ENCODE assay signal across 10 cellular contexts in the genomic region with DNA sequence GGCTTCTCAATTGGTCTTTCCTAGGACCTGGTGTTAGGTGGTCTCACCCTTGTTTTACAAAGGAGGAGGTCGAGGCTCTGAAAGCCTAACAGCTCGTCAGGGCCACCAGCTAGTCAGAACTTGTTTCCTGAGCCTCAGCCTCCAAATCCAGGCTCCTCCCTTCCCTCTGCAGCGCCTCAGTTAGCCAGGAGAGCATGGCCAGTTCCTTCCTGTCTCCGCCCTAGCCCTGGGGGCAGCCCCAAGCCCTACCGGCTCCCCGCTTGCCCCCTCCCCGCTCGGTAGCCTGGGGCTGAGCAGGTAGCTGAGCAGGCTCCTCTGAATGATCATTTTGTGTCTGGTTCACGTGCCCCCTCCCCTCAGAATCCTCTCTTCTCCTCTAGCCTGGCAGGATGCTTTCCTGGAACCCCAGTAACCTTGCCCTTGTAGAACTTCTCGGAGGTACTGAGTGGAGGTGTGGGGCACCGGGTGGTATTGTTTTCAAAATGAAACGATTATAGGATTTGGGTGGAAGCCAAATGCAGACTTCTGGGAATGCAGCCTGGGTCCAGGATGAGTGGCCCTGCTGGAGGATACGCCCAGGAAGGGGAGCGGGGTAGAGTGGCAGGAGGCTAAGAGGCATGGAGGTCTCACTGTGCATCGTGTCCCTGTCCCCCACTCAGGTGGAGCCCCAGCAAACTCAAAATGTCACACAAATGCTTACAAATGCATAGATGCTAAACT.
A peak's percentile ranks its signal among the peaks of the same experiment; 100 is the strongest.
DNase-seq lines count a peak whose midpoint lies in the region; ATAC-seq, FAIRE-seq and TF ChIP-seq lines count a peak whose summit lies in the region.
"Had no signal": no experiment of that assay in that cellular context is flagged by ENCODE, and none has a peak within 500 bp of the region (broad histone marks: within the 10 kb centered on the region; RNA-seq: fewer than 3 reads in every experiment).

No MANE protein-coding gene starts in this region.

- no peak overlapping the region for H4K8ac ChIP-seq in H1 (ENCODE audit: extremely low read depth, insufficient read depth, low read length)

- DNase-seq in heart right ventricle, result no peak
- no peak for DNase-seq in cardiac septum (ENCODE audit: low spot score)
- no peak for DNase-seq in H1 (ENCODE audit: low read depth in 1 of 2, low spot score in 2 of 2)
- DNase-seq in neural crest cell (ENCODE audit: low read depth, low spot score), result no peak
- DNase-seq in uterus, result no peak
- DNase-seq in HCEC 1CT, result no peak
- DNase-seq in GM12891 (ENCODE audit: insufficient read length, low spot score), result no peak
- no peak for DNase-seq in germinal center (ENCODE audit: low spot score)
- DNase-seq: activated CD4-positive, alpha-beta T cell treated with anti-CD3 and anti-CD28 coated beads for 1 hour; SHP77 had no signal

- no peaks in the 10 kb centered on the region for H3K79me2 ChIP-seq in H1 (ENCODE audit: control insufficient read depth in 1 of 2, insufficient read depth in 2 of 2, low read length in 2 of 2)

- H2BK5ac ChIP-seq in H1 (ENCODE audit: low read depth, low read length), result no peak overlapping the region

- H3K9me3 ChIP-seq in heart right ventricle (no peaks in the 10 kb centered on the region), H1 (ENCODE audit: insufficient read depth in 2 of 2, low read depth in 1 of 2, low read length in 1 of 2) (no peaks in the 10 kb centered on the region), uterus (no peaks in the 10 kb centered on the region)

- no peak overlapping the region for H3K4ac ChIP-seq in H1 (replicated peaks; ENCODE audit: insufficient read length, low read depth, low read length)

- H2AFZ ChIP-seq in H1 (ENCODE audit: low read length), result no peak overlapping the region

- 50 to 61% methylated on average over 15 of the region's 15 CpGs for WGBS in heart right ventricle, 2 donors
- WGBS in H1 (ENCODE audit: extremely low coverage in 1 of 2, insufficient coverage in 1 of 2, insufficient read length in 1 of 2, insufficient replicate concordance in 2 of 2, low coverage in 1 of 2, low lambda C conversion rate in 2 of 2, missing lambda C conversion rate in 1 of 2), 2 experiments, result 81% methylated on average over 13 of the region's 15 CpGs; no CpG with 5 or more reads in 1 of the 2 experiments

- no peaks in the 10 kb centered on the region for H3K9me3 Mint-ChIP-seq in neural crest cell

- FAIRE-seq in H1 (lab: Jason Lieb, UNC) (no peak), GM12891 (lab: Jason Lieb, UNC) (no peak)

- H3K23ac ChIP-seq in H1 (ENCODE audit: insufficient read length), result no peak overlapping the region

- intact Hi-C loops in heart right ventricle (cut with DNase I) (no loop called here), cardiac septum (cut with DNase I) (no loop called here), uterus (cut with DNase I; ENCODE audit: low total_unique reads) (no loop called here)

- H3K79me1 ChIP-seq in H1 (ENCODE audit: low read depth, low read length), result no peaks in the 10 kb centered on the region

- H3K27ac ChIP-seq in heart right ventricle, result peak overlapping the region in 9 of 10 donors; percentile 13 to 95 (median 69)
- no peak overlapping the region for H3K27ac ChIP-seq in H1 (ENCODE audit: low read depth, low read length)
- H3K27ac ChIP-seq in uterus, result peak overlapping the region; percentile 10 to 38

- no peak overlapping the region for H4K5ac ChIP-seq in H1 (ENCODE audit: insufficient read length, low read depth, low read length)

- no peak overlapping the region for H2BK15ac ChIP-seq in H1 (ENCODE audit: low read length)

- H3K27ac Mint-ChIP-seq in neural crest cell (ENCODE audit: unreplicated experiment), result peak overlapping the region; percentile 44

- peaks cover 3% of the 10 kb centered on the region for H3K36me3 Mint-ChIP-seq in neural crest cell (ENCODE audit: low read depth)

- peaks cover 32% of the 10 kb centered on the region for H3K27me3 Mint-ChIP-seq in neural crest cell (ENCODE audit: low read depth)

- TF ChIP-seq EP300 in H1 (IDR thresholded peaks at IDR 0.05; ENCODE audit: borderline replicate concordance in 1 of 2, low read depth in 2 of 2, low read length in 2 of 2), result no peak

- H3K27me3 ChIP-seq in heart right ventricle (no peaks in the 10 kb centered on the region), H1 (replicated peaks in 1 of 4; ENCODE audit: control insufficient read depth in 3 of 4, extremely low read depth in 1 of 4, insufficient read depth in 3 of 4, low read length in 3 of 4) (peaks cover 32 to 68% (median 63%) of the 10 kb centered on the region in 4 experiments), uterus (no peaks in the 10 kb centered on the region)

- peaks cover 40 to 60% of the 10 kb centered on the region in 2 experiments for H4K20me1 ChIP-seq in H1 (replicated peaks in 1 of 2; ENCODE audit: control insufficient read depth in 1 of 2, insufficient read depth in 2 of 2, low read length in 2 of 2)

- H2BK120ac ChIP-seq in H1 (replicated peaks; ENCODE audit: low read depth, low read length), result no peak overlapping the region

- 0 out of 4 replicates have a peak overlapping the region, but pooled peaks of 1 of the 2 experiments have one; percentile 25 for H3K4me2 ChIP-seq in H1 (ENCODE audit: insufficient read depth in 1 of 2, low read depth in 2 of 2, low read length in 2 of 2)

- H3K4me3 ChIP-seq in heart right ventricle (no peak overlapping the region), H1 (ENCODE audit: extremely low read depth in 1 of 4, insufficient read depth in 2 of 4, low read depth in 3 of 4, low read length in 4 of 4) (no peak overlapping the region), uterus (no peak overlapping the region)

- POLR2A ChIA-PET in H1 (lab: Charles Lee; ENCODE audit: partially characterized antibody), result interaction anchor here (1.6 to 2.5 kb wide), 2 partner anchors 8 to 17 kb away, joined by 9 to 12 read pairs; no protein-coding TSS in a partner anchor

- no peak for TF ChIP-seq RAD21 in H1 (IDR thresholded peaks at IDR 0.05 in 1 of 2, conservative IDR thresholded peaks at IDR 0.05 in 1 of 2; ENCODE audit: low read depth in 2 of 2, low read length in 2 of 2)

- H2BK20ac ChIP-seq in H1 (ENCODE audit: low read length), result no peak overlapping the region

- peaks cover 39 to 93% (median 76%) of the 10 kb centered on the region in 9 donors for H3K4me1 ChIP-seq in heart right ventricle
- H3K4me1 ChIP-seq in H1 (replicated peaks in 1 of 4; ENCODE audit: control insufficient read depth in 3 of 4, insufficient read depth in 4 of 4, low read length in 3 of 4), result peaks cover 24 to 46% (median 32%) of the 10 kb centered on the region in 4 experiments
- peaks cover 5 to 21% of the 10 kb centered on the region in 2 donors for H3K4me1 ChIP-seq in uterus

- peak in 1 of 8 donors; percentile 5 for ATAC-seq in heart right ventricle

- TF ChIP-seq POLR2A in H1 (IDR thresholded peaks at IDR 0.05; ENCODE audit: control extremely low read depth in 1 of 2, low read depth in 2 of 2, low read length in 2 of 2) (no peak), uterus (IDR thresholded peaks at IDR 0.05) (no peak), GM12891 (IDR thresholded peaks at IDR 0.05; ENCODE audit: low read depth, low read length) (no peak)

- no peak overlapping the region for H4K91ac ChIP-seq in H1 (replicated peaks; ENCODE audit: insufficient read length, low read length)

- H2AK5ac ChIP-seq in H1 (ENCODE audit: low read depth, low read length), result peak overlapping the region; percentile 10; the same call in 1 of the 2 replicates

- no peak overlapping the region for H2BK12ac ChIP-seq in H1 (ENCODE audit: low read depth, low read length)

- H3K36me3 ChIP-seq in heart right ventricle (peaks cover 0 to 38% (median 0%) of the 10 kb centered on the region in 9 donors), H1 (ENCODE audit: control insufficient read depth in 2 of 4, insufficient read depth in 4 of 4, low read length in 3 of 4) (no peaks in the 10 kb centered on the region), uterus (no peaks in the 10 kb centered on the region)

- peaks cover 71% of the 10 kb centered on the region for H3K4me1 Mint-ChIP-seq in neural crest cell

- TF ChIP-seq CTCF in heart right ventricle (IDR thresholded peaks at IDR 0.05) (no peak), H1 (IDR thresholded peaks at IDR 0.05; ENCODE audit: control extremely low read depth in 1 of 3, insufficient read depth in 1 of 3, low read depth in 1 of 3, low read length in 3 of 3) (no peak), neural crest cell (conservative IDR thresholded peaks at IDR 0.05) (no peak), uterus (IDR thresholded peaks at IDR 0.05) (no peak)

- H3K14ac ChIP-seq in H1 (ENCODE audit: insufficient read length), result no peak overlapping the region

- peak overlapping the region; percentile 80 for H3K4me3 Mint-ChIP-seq in neural crest cell

- no peak overlapping the region for H3K56ac ChIP-seq in H1 (replicated peaks; ENCODE audit: insufficient read length, low read depth, low read length)

- H3K9ac ChIP-seq in H1 (replicated peaks in 1 of 4; ENCODE audit: extremely low read depth in 1 of 4, low read depth in 3 of 4, low read length in 3 of 4), result no peak overlapping the region

- peak overlapping the region; percentile 24; the same call in 1 of the 2 replicates for H3K18ac ChIP-seq in H1 (ENCODE audit: extremely low read depth, low read length)

- CTCF ChIA-PET in H1 (lab: Charles Lee; ENCODE audit: partially characterized antibody), result interaction anchor here (0.9 to 1.9 kb wide), 6 partner anchors 9 to 109 kb away, joined by 3 to 5 read pairs (median 4); a partner anchor contains a TSS

- H3K23me2 ChIP-seq in H1 (ENCODE audit: low read depth, low read length), result peaks cover 12% of the 10 kb centered on the region; the same call in 1 of the 2 replicates

TF ChIP-seq in H1, 55 proteins besides CTCF, POLR2A, EP300 and RAD21:
- TF ChIP-seq NRF1 (IDR thresholded peaks at IDR 0.05; ENCODE audit: low read depth, low read length), result no peak
- no peak for TF ChIP-seq KDM1A (IDR thresholded peaks at IDR 0.05; ENCODE audit: borderline replicate concordance, low read length)

TF ChIP-seq in GM12891, 5 proteins besides CTCF, POLR2A, EP300 and RAD21:
- TF ChIP-seq PAX5 (IDR thresholded peaks at IDR 0.05; ENCODE audit: insufficient read depth, low read length, severe bottlenecking), result no peak
- TF ChIP-seq TAF1 (IDR thresholded peaks at IDR 0.05; ENCODE audit: low read depth, low read length), result no peak
- TF ChIP-seq POU2F2 (IDR thresholded peaks at IDR 0.05; ENCODE audit: low read depth, low read length), result no peak
- no peak for TF ChIP-seq SPI1 (IDR thresholded peaks at IDR 0.05; ENCODE audit: low read depth, low read length)
- no peak for TF ChIP-seq POLR2AphosphoS5 (IDR thresholded peaks at IDR 0.05; ENCODE audit: low read depth, low read length)
